Comparison of ENCODE assay signal across 9 cellular contexts in the genomic region with DNA sequence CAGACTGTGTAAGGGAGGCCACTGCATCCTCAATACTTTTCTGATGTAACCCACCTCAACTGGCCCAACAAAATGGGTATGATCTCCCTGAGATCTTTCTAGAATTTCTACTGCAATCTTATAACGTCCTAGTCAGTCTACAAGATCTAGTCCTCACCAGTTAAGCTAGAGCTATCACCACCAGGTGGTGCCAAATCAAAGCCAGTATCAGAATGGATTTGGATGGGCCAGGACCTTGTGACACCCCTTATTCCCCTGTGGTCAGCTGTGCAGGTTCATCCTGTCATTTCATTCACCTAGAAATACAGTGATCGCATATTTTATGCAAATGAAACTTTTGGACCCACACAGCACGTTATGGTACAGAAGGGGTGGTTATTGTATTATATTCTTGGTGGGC.
A peak's percentile ranks its signal among the peaks of the same experiment; 100 is the strongest.
DNase-seq lines count a peak whose midpoint lies in the region; ATAC-seq, FAIRE-seq and TF ChIP-seq lines count a peak whose summit lies in the region.
"Had no signal": no experiment of that assay in that cellular context is flagged by ENCODE, and none has a peak within 500 bp of the region (broad histone marks: within the 10 kb centered on the region; RNA-seq: fewer than 3 reads in every experiment).

No MANE protein-coding gene starts in this region.

- H3K27ac Mint-ChIP-seq in activated naive CD8-positive, alpha-beta T cell treated with anti-CD3 and anti-CD28 coated beads for 36 hours: no peak overlapping the region

- no peaks in the 10 kb centered on the region for H3K36me3 ChIP-seq in kidney (ENCODE audit: control insufficient read depth in 1 of 2, insufficient read depth in 2 of 2, low read length in 2 of 2)

- no peak overlapping the region for H3K27ac ChIP-seq in kidney (ENCODE audit: low read depth in 2 of 2, low read length in 2 of 2)

- ATAC-seq in HG03025 (IDR thresholded peaks at IDR 0.05; ENCODE audit: low FRiP score, unreplicated experiment) (no peak), HG03139 (IDR thresholded peaks at IDR 0.05; ENCODE audit: unreplicated experiment) (no peak)

- peak; percentile 66 for TF ChIP-seq CTCF in GM12864 (IDR thresholded peaks at IDR 0.05; ENCODE audit: low read depth, low read length, missing control alignments)
- peak; percentile 58 for TF ChIP-seq CTCF in kidney (IDR thresholded peaks at IDR 0.05; ENCODE audit: borderline replicate concordance, extremely low read depth, insufficient read depth)

- H3K27me3 Mint-ChIP-seq in activated naive CD8-positive, alpha-beta T cell treated with anti-CD3 and anti-CD28 coated beads for 36 hours: no peaks in the 10 kb centered on the region

- H3K9me3 Mint-ChIP-seq in activated naive CD8-positive, alpha-beta T cell treated with anti-CD3 and anti-CD28 coated beads for 36 hours: no peaks in the 10 kb centered on the region

- FAIRE-seq in kidney (lab: Jason Lieb, UNC): no peak

- peaks cover 9% of the 10 kb centered on the region for H3K4me1 Mint-ChIP-seq in activated naive CD8-positive, alpha-beta T cell treated with anti-CD3 and anti-CD28 coated beads for 36 hours

- H3K9me3 ChIP-seq in kidney (ENCODE audit: control insufficient read depth in 1 of 2, low read length in 2 of 2): no peaks in the 10 kb centered on the region

- H3K4me1 ChIP-seq in kidney (ENCODE audit: control insufficient read depth in 1 of 2, insufficient read depth in 1 of 2, low read depth in 1 of 2, low read length in 2 of 2): no peaks in the 10 kb centered on the region

- DNase-seq in Ammon's horn (ENCODE audit: low spot score) (peak; percentile 30), GM12864 (ENCODE audit: low read depth) (peak; percentile 21), NCI-H1092 treated with DMSO at 0.1 percent for 48 hours (lab: John Stamatoyannopoulos, UW) (peak; percentile 8), kidney (no peak), cerebellum (ENCODE audit: low spot score) (no peak)
- peak; percentile 6 for DNase-seq in activated naive CD8-positive, alpha-beta T cell treated with anti-CD3 and anti-CD28 coated beads for 36 hours

- no peak overlapping the region for H3K4me3 Mint-ChIP-seq in activated naive CD8-positive, alpha-beta T cell treated with anti-CD3 and anti-CD28 coated beads for 36 hours

- H3K36me3 Mint-ChIP-seq in activated naive CD8-positive, alpha-beta T cell treated with anti-CD3 and anti-CD28 coated beads for 36 hours: peaks cover 33% of the 10 kb centered on the region

- H3K9ac ChIP-seq in kidney (ENCODE audit: low read length in 2 of 2): no peak overlapping the region

- intact Hi-C loops in kidney (cut with DNase I): no loop called here

- H3K4me3 ChIP-seq in GM12864 (ENCODE audit: low read depth, low read length) (no peak overlapping the region), kidney (ENCODE audit: low read length in 2 of 2) (no peak overlapping the region)
- H3K4me3 ChIP-seq: lung had no signal

Comparison
In these comparisons a context has a peak if more than half of its experiments do, and no peak if none do; other contexts are left out.
1. DNase-seq: peak in Ammon's horn (single experiment), GM12864 (single experiment), NCI-H1092 treated with DMSO at 0.1 percent for 48 hours (single experiment) and activated naive CD8-positive, alpha-beta T cell treated with anti-CD3 and anti-CD28 coated beads for 36 hours (single experiment); none in kidney (single experiment) and cerebellum (single experiment).